ENCODE assay signal across 14 cellular contexts in genomic region chr11:133619973-133620372, GRCh38.
DNase-seq lines count a peak whose midpoint lies in the region; ATAC-seq and TF ChIP-seq lines count a peak whose summit lies in the region.
"Had no signal": no experiment of that assay in that cellular context is flagged by ENCODE, and none has a peak within 500 bp of the region (broad histone marks: within the 10 kb centered on the region; RNA-seq: fewer than 3 reads in every experiment).

No MANE protein-coding gene starts in this region.

- H3K9ac ChIP-seq in mesendoderm (ENCODE audit: low read length): no peak overlapping the region

- no CpG with 5 or more reads among the region's 2 CpGs for WGBS in mesendoderm (ENCODE audit: extremely low coverage, insufficient coverage, low lambda C conversion rate)

- H3K36me3 ChIP-seq in mesendoderm (ENCODE audit: control insufficient read depth, insufficient read depth, low read length): no peaks in the 10 kb centered on the region

- no peaks in the 10 kb centered on the region for H3K79me1 ChIP-seq in mesendoderm (ENCODE audit: low read length)

- H3K9me3 Mint-ChIP-seq in chondrocyte (ENCODE audit: low read depth) (peaks cover 16% of the 10 kb centered on the region), HFFc6 (peaks cover 37% of the 10 kb centered on the region)
- H3K9me3 Mint-ChIP-seq: activated naive CD4-positive, alpha-beta T cell treated with anti-CD3 and anti-CD28 coated beads, Interleukin-2, amount 50 U/mL, for 24 hours had no signal

- no peak overlapping the region for H2BK120ac ChIP-seq in mesendoderm (ENCODE audit: low read depth, low read length)

- no peak overlapping the region for H3K56ac ChIP-seq in mesendoderm (ENCODE audit: low read length)

- no peak overlapping the region for H4K5ac ChIP-seq in mesendoderm (ENCODE audit: low read length)

- H2BK15ac ChIP-seq in mesendoderm (replicated peaks; ENCODE audit: low read depth): no peak overlapping the region

- H3K4me3 ChIP-seq in GM12864 (ENCODE audit: low read depth, low read length) (no peak overlapping the region), mesendoderm (ENCODE audit: low read length) (no peak overlapping the region)

- no peaks in the 10 kb centered on the region for H3K27me3 ChIP-seq in mesendoderm (ENCODE audit: insufficient read depth, low read length, poor library complexity)

- H3K27ac Mint-ChIP-seq in chondrocyte (ENCODE audit: unreplicated experiment) (no peak overlapping the region), HFFc6 (no peak overlapping the region)
- H3K27ac Mint-ChIP-seq: activated naive CD4-positive, alpha-beta T cell treated with anti-CD3 and anti-CD28 coated beads, Interleukin-2, amount 50 U/mL, for 24 hours; CD4-positive, alpha-beta memory T cell; stimulated activated naive B cell treated with anti-CD40 and anti-IgM and Interleukin-4, amounts not matched to agents 10 μg/mL and 1 μg/mL and 100 μg/mL, for 72 hours had no signal

- no peak overlapping the region for H2BK5ac ChIP-seq in mesendoderm (ENCODE audit: low read length)

- no peak overlapping the region for H3K23ac ChIP-seq in mesendoderm (ENCODE audit: low read length)

- no peak overlapping the region for H4K8ac ChIP-seq in mesendoderm (ENCODE audit: low read depth, low read length)

- no peak overlapping the region for H3K4ac ChIP-seq in mesendoderm (ENCODE audit: low read depth, low read length)

- no peak overlapping the region for H3K27ac ChIP-seq in mesendoderm (ENCODE audit: low read depth, low read length)

- H2AK5ac ChIP-seq in mesendoderm (ENCODE audit: low read length): no peak overlapping the region

- no peak overlapping the region for H3K18ac ChIP-seq in mesendoderm (ENCODE audit: low read length)

- H3K4me1 Mint-ChIP-seq in chondrocyte (ENCODE audit: low read depth): no peaks in the 10 kb centered on the region
- no peaks in the 10 kb centered on the region for H3K4me1 Mint-ChIP-seq in HFFc6 (ENCODE audit: low read depth)
- H3K4me1 Mint-ChIP-seq: activated naive CD4-positive, alpha-beta T cell treated with anti-CD3 and anti-CD28 coated beads, Interleukin-2, amount 50 U/mL, for 24 hours; CD4-positive, alpha-beta memory T cell; stimulated activated naive B cell treated with anti-CD40 and anti-IgM and Interleukin-4, amounts not matched to agents 10 μg/mL and 1 μg/mL and 100 μg/mL, for 72 hours had no signal

- no peaks in the 10 kb centered on the region for H3K36me3 Mint-ChIP-seq in chondrocyte (ENCODE audit: low read depth)
- H3K36me3 Mint-ChIP-seq in HFFc6 (ENCODE audit: low read depth): no peaks in the 10 kb centered on the region
- H3K36me3 Mint-ChIP-seq: activated naive CD4-positive, alpha-beta T cell treated with anti-CD3 and anti-CD28 coated beads, Interleukin-2, amount 50 U/mL, for 24 hours; CD4-positive, alpha-beta memory T cell; stimulated activated naive B cell treated with anti-CD40 and anti-IgM and Interleukin-4, amounts not matched to agents 10 μg/mL and 1 μg/mL and 100 μg/mL, for 72 hours had no signal

- H3K4me3 Mint-ChIP-seq in chondrocyte (ENCODE audit: unreplicated experiment) (no peak overlapping the region), HFFc6 (no peak overlapping the region)
- H3K4me3 Mint-ChIP-seq: activated naive CD4-positive, alpha-beta T cell treated with anti-CD3 and anti-CD28 coated beads, Interleukin-2, amount 50 U/mL, for 24 hours; CD4-positive, alpha-beta memory T cell; stimulated activated naive B cell treated with anti-CD40 and anti-IgM and Interleukin-4, amounts not matched to agents 10 μg/mL and 1 μg/mL and 100 μg/mL, for 72 hours had no signal

- H3K79me2 ChIP-seq in mesendoderm (ENCODE audit: control insufficient read depth, insufficient read depth, low read length): no peaks in the 10 kb centered on the region

- H3K27me3 Mint-ChIP-seq in chondrocyte (ENCODE audit: low read depth) (peaks cover 2% of the 10 kb centered on the region), HFFc6 (ENCODE audit: insufficient read depth) (no peaks in the 10 kb centered on the region)
- H3K27me3 Mint-ChIP-seq: activated naive CD4-positive, alpha-beta T cell treated with anti-CD3 and anti-CD28 coated beads, Interleukin-2, amount 50 U/mL, for 24 hours; stimulated activated naive B cell treated with anti-CD40 and anti-IgM and Interleukin-4, amounts not matched to agents 10 μg/mL and 1 μg/mL and 100 μg/mL, for 72 hours had no signal

- no peak for ATAC-seq in HG03521 (IDR thresholded peaks at IDR 0.05; ENCODE audit: unreplicated experiment)
- ATAC-seq: HCT116; stimulated activated naive B cell treated with anti-CD40 and anti-IgM and Interleukin-4, amounts not matched to agents 10 μg/mL and 1 μg/mL and 100 μg/mL, for 72 hours had no signal

- no peak overlapping the region for H3K4me2 ChIP-seq in mesendoderm (ENCODE audit: low read length)

- TF ChIP-seq CTCF in GM12864 (IDR thresholded peaks at IDR 0.05; ENCODE audit: low read depth, low read length, missing control alignments): peak; percentile 36
- TF ChIP-seq CTCF in chondrocyte (IDR thresholded peaks at IDR 0.05): peak; percentile 37
- no peak for TF ChIP-seq CTCF in HFFc6 (IDR thresholded peaks at IDR 0.05)

- no peak for DNase-seq in GM12864 (ENCODE audit: low read depth)
- peak; percentile 15 for DNase-seq in NCI-H2081 treated with DMSO at 0.1 percent for 48 hours (lab: John Stamatoyannopoulos, UW)
- no peak for DNase-seq in chondrocyte (ENCODE audit: low spot score)
- peak; percentile 29 for DNase-seq in mesendoderm
- DNase-seq in HFFc6: no peak
- DNase-seq in hippocampal formation (lab: John Stamatoyannopoulos, UW): no peak
- no peak for DNase-seq in NCI-H226
- DNase-seq: CD4-positive, alpha-beta memory T cell; kidney glomerular epithelial cell; occipital lobe; stimulated activated naive B cell treated with anti-CD40 and anti-IgM and Interleukin-4, amounts not matched to agents 10 μg/mL and 1 μg/mL and 100 μg/mL, for 72 hours had no signal

- no peaks in the 10 kb centered on the region for H3K4me1 ChIP-seq in mesendoderm (ENCODE audit: control insufficient read depth, low read depth, low read length)

Comparison
In these comparisons a context has a peak if more than half of its experiments do, and no peak if none do; other contexts are left out.
1. DNase-seq: peak in NCI-H2081 treated with DMSO at 0.1 percent for 48 hours (single experiment) and mesendoderm (single experiment); none in GM12864 (single experiment), chondrocyte (single experiment), HFFc6 (single experiment), hippocampal formation (0 of 2) and NCI-H226 (single experiment).